8 cellular contexts compared by ENCODE assay signal in the genomic region with DNA sequence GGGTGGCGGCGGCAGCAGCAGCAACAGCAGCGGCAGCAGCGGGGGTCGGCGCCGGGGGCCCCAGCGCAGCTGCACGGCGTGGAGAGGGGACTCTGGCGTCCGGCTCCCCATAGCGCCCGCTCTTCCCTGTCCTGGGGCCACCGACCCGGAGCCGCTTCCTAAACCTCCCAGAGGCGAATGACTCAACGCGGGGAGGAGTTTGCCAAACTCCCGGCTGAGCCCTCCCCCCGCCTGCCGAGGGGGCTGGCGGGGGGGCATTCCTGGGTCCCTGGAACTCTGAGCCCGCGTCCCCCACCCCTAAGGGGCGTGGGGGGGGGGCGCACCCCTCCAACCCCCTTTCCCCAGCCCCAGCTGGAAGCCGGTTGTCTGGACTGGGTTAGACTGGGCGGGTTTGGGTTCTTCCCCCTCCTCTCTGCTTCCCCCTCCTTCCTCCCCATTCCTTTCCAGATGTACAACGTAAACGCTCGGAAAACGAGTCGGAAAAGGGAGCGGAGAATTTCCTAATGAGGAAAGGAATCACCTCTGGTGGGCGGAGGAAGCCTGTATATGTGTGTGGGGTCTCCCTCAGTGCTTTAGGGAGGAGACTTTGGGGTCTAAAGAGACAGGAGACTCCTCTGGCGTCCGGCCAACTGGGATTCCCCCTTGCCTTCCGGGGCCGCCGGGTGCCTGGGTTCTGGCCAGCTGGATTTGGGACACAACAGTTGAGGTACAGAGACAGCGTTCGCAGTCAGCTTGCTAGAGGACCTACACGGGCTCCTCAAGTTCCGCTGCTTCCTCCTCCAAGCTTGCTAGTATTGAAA. TPM values are rescaled to one million over a fixed set of nuclear protein-coding genes. Genes with fewer than 3 reads are reported as not detected.
A peak's percentile ranks its signal among the peaks of the same experiment; 100 is the strongest.
DNase-seq lines count a peak whose midpoint lies in the region; ATAC-seq and TF ChIP-seq lines count a peak whose summit lies in the region.

Gene ITGA5 (minus strand): TSS at position 179 of the 800 bp plus-strand sequence. CDS start 68 bp downstream, at position 111.

- POLR2A ChIA-PET in BJ (lab: Charles Lee): no interaction called here
- POLR2A ChIA-PET in activated CD8-positive, alpha-beta memory T cell treated with anti-CD3 and anti-CD28 coated beads for 36 hours (lab: Charles Lee): interaction anchor here (1.7 kb wide), 1 partner anchor 20 kb away, joined by 4 read pairs; no protein-coding TSS in a partner anchor

- peaks cover 2% of the 10 kb centered on the region; the same call in 1 of the 2 replicates for H3K36me3 ChIP-seq in BJ (ENCODE audit: control insufficient read depth, insufficient read depth, low read length)

- TF ChIP-seq CTCF in BJ (IDR thresholded peaks at IDR 0.05; ENCODE audit: insufficient read depth, low read depth, low read length): no peak

- H3K4me3 ChIP-seq in BJ (ENCODE audit: low read depth, low read length): peak within 1 kb of the TSS; percentile 95
- peak within 1 kb of the TSS; percentile 83 for H3K4me3 ChIP-seq in Jurkat, Clone E6-1 (ENCODE audit: low read length)

- CTCF ChIA-PET in BJ (lab: Yijun Ruan, JAX): interaction anchor here (0.6 to 11.8 kb wide), 10 partner anchors 8 to 253 kb away, joined by 3 to 209 read pairs (median 6); no protein-coding TSS in a partner anchor
- CTCF ChIA-PET in activated CD8-positive, alpha-beta memory T cell treated with anti-CD3 and anti-CD28 coated beads for 36 hours (lab: Charles Lee): interaction anchor here (1.0 to 12.0 kb wide), 6 partner anchors 9 to 40 kb away, joined by 3 to 146 read pairs (median 6); no protein-coding TSS in a partner anchor

- no peak for ATAC-seq in HG03097 (IDR thresholded peaks at IDR 0.05; ENCODE audit: low FRiP score, unreplicated experiment)
- no peak for ATAC-seq in GM18868 (IDR thresholded peaks at IDR 0.05; ENCODE audit: unreplicated experiment)

- H3K27ac ChIP-seq in epithelial cell of prostate (peak within 1 kb of the TSS; percentile 71), substantia nigra (ENCODE audit: low read depth, low read length, poor library complexity, severe bottlenecking) (peak within 1 kb of the TSS; percentile 63)

- H3K27me3 ChIP-seq in BJ (ENCODE audit: control insufficient read depth, insufficient read depth, low read length): no peaks in the 10 kb centered on the region

- DNase-seq in BJ (ENCODE audit: low read depth) (no peak), epithelial cell of prostate (ENCODE audit: low read depth, low spot score) (no peak), midbrain (lab: John Stamatoyannopoulos, UW) (peak; percentile 17), substantia nigra (lab: John Stamatoyannopoulos, UW) (peak in 12 of 49 donors; percentile 12 to 60 (median 32))
- DNase-seq in Jurkat, Clone E6-1 (ENCODE audit: low read depth, low spot score): no peak

RNA-seq across cellular contexts. Expression of gene ITGA5, which starts in this region (rescaled TPM):
- 170 and 375 TPM in 2 replicates for polyA plus RNA-seq in BJ (2011; rRNA removed)
- polyA minus RNA-seq in BJ (2011; rRNA and poly(A)+ RNA removed): 199 and 236 TPM in 2 replicates
- 41.2 TPM for polyA plus RNA-seq in Jurkat, Clone E6-1 (2012; ENCODE audit: insufficient read depth, insufficient read length)
- 10 to 100 TPM; 22.1 to 22.6 TPM for total RNA-seq in activated CD8-positive, alpha-beta memory T cell treated with anti-CD3 and anti-CD28 coated beads for 36 hours
